In genomic region chr1:26820784-26821269, GRCh38 we compare ENCODE assay signal across 8 cellular contexts. TPM values are rescaled to one million over a fixed set of nuclear protein-coding genes. Genes with fewer than 3 reads are reported as not detected.
DNase-seq lines count a peak whose midpoint lies in the region; ATAC-seq, FAIRE-seq and TF ChIP-seq lines count a peak whose summit lies in the region.

No MANE protein-coding gene starts in this region.

- peak overlapping the region; percentile 70 for H3K4me3 Mint-ChIP-seq in activated CD8-positive, alpha-beta T cell treated with anti-CD3 and anti-CD28 coated beads, Interleukin-2, amount 10 ng/mL, durations not matched to agents 7 days and 5 days

- POLR2A ChIA-PET in activated CD8-positive, alpha-beta T cell treated with anti-CD3 and anti-CD28 coated beads, Interleukin-2, amount 10 ng/mL, durations not matched to agents 7 days and 5 days (lab: Charles Lee), result interaction anchor here (0.7 to 1.6 kb wide), 7 partner anchors 9 to 80 kb away, joined by 3 to 20 read pairs (median 5); partner anchors contain the start of genes GPATCH3 and PIGV

- WGBS in small intestine, 3 donors, result 48 to 56% (median 53%) methylated on average over 4 of the region's 4 CpGs
- whole genome bisulfite sequencing in adrenal gland, 4 donors, result 64 to 79% (median 70%) methylated on average over 4 of the region's 4 CpGs

- H3K36me3 ChIP-seq in small intestine (ENCODE audit: control insufficient read depth in 2 of 2, insufficient read depth in 2 of 2, low read length in 2 of 2) (no peaks in the 10 kb centered on the region), adrenal gland (replicated peaks in 1 of 2) (no peaks in the 10 kb centered on the region)

- peak; percentile 67 for DNase-seq in GDM1 (lab: John Stamatoyannopoulos, UW)
- peak; percentile 64 for DNase-seq in activated CD8-positive, alpha-beta T cell treated with anti-CD3 and anti-CD28 coated beads, Interleukin-2, amount 10 ng/mL, durations not matched to agents 7 days and 5 days
- DNase-seq in small intestine, result peak; percentile 37
- DNase-seq in HPDE6-E6E7 (ENCODE audit: extremely low spot score), result no peak
- DNase-seq in COR-L47 (lab: John Stamatoyannopoulos, UW), result no peak
- no peak for DNase-seq in adrenal gland

- H3K36me3 Mint-ChIP-seq in activated CD8-positive, alpha-beta T cell treated with anti-CD3 and anti-CD28 coated beads, Interleukin-2, amount 10 ng/mL, durations not matched to agents 7 days and 5 days (ENCODE audit: low read depth), result peaks cover 2% of the 10 kb centered on the region

- H3K4me3 ChIP-seq in small intestine (ENCODE audit: low read depth in 1 of 2, low read length in 2 of 2) (no peak overlapping the region), adrenal gland (no peak overlapping the region)

- peaks cover 25% of the 10 kb centered on the region for H3K4me1 Mint-ChIP-seq in activated CD8-positive, alpha-beta T cell treated with anti-CD3 and anti-CD28 coated beads, Interleukin-2, amount 10 ng/mL, durations not matched to agents 7 days and 5 days (ENCODE audit: low read depth)

- CTCF ChIA-PET in activated CD8-positive, alpha-beta T cell treated with anti-CD3 and anti-CD28 coated beads, Interleukin-2, amount 10 ng/mL, durations not matched to agents 7 days and 5 days (lab: Charles Lee), result interaction anchor here (0.6 to 4.3 kb wide), 24 partner anchors 10 to 321 kb away, joined by 3 to 54 read pairs (median 4); no protein-coding TSS in a partner anchor

- H3K9me3 Mint-ChIP-seq in activated CD8-positive, alpha-beta T cell treated with anti-CD3 and anti-CD28 coated beads, Interleukin-2, amount 10 ng/mL, durations not matched to agents 7 days and 5 days (ENCODE audit: insufficient read depth), result no peaks in the 10 kb centered on the region

- H3K27ac ChIP-seq in small intestine (ENCODE audit: low read depth in 1 of 2, low read length in 1 of 2) (peak overlapping the region in 1 of 2 donors; percentile 3), adrenal gland (no peak overlapping the region)

- no peak for TF ChIP-seq POLR2A in adrenal gland (IDR thresholded peaks at IDR 0.05)

- intact Hi-C loops in adrenal gland (cut with DNase I), result no loop called here

- H3K27me3 Mint-ChIP-seq in activated CD8-positive, alpha-beta T cell treated with anti-CD3 and anti-CD28 coated beads, Interleukin-2, amount 10 ng/mL, durations not matched to agents 7 days and 5 days (ENCODE audit: low read depth), result no peaks in the 10 kb centered on the region

- peak; percentile 86 for ATAC-seq in GM19455 (IDR thresholded peaks at IDR 0.05; ENCODE audit: unreplicated experiment)
- peak; percentile 82 for ATAC-seq in HG03520 (IDR thresholded peaks at IDR 0.05; ENCODE audit: unreplicated experiment)
- peak; percentile 93 for ATAC-seq in activated CD8-positive, alpha-beta T cell treated with anti-CD3 and anti-CD28 coated beads, Interleukin-2, amount 10 ng/mL, durations not matched to agents 7 days and 5 days

- peak overlapping the region; percentile 80 for H3K27ac Mint-ChIP-seq in activated CD8-positive, alpha-beta T cell treated with anti-CD3 and anti-CD28 coated beads, Interleukin-2, amount 10 ng/mL, durations not matched to agents 7 days and 5 days

- H3K4me1 ChIP-seq in small intestine (ENCODE audit: control insufficient read depth in 2 of 2, insufficient read depth in 1 of 2, low read depth in 1 of 2, low read length in 1 of 2), result no peaks in the 10 kb centered on the region
- peaks cover under 1 to 2% of the 10 kb centered on the region in 2 donors for H3K4me1 ChIP-seq in adrenal gland (replicated peaks in 1 of 2)

- FAIRE-seq in small intestine (lab: Jason Lieb, UNC), result no peak

- H3K27me3 ChIP-seq in small intestine (ENCODE audit: control insufficient read depth in 2 of 2, insufficient read depth in 2 of 2, low read length in 2 of 2) (no peaks in the 10 kb centered on the region), adrenal gland (no peaks in the 10 kb centered on the region)

- no peak for TF ChIP-seq CTCF in adrenal gland (IDR thresholded peaks at IDR 0.05)

- H3K9me3 ChIP-seq in small intestine (ENCODE audit: control insufficient read depth, low read depth) (no peaks in the 10 kb centered on the region), adrenal gland (replicated peaks in 1 of 3) (no peaks in the 10 kb centered on the region)

RNA-seq across cellular contexts. Expression of gene ZDHHC18, which starts 5.7 kb away (rescaled TPM):
- 10 to 100 TPM; 47.6 to 50.9 TPM for total RNA-seq in activated CD8-positive, alpha-beta T cell treated with anti-CD3 and anti-CD28 coated beads, Interleukin-2, amount 10 ng/mL, durations not matched to agents 7 days and 5 days
- polyA plus RNA-seq in small intestine, result 10 to 100 TPM in 1 of 3 donors, 1 to 10 TPM in 2; 7.2 to 10.5 (median 7.8) TPM
- total RNA-seq in adrenal gland, result 10 to 100 TPM in 4 of 8 donors, 1 to 10 TPM in 4; 4.9 to 16.5 (median 10.0) TPM
- polyA plus RNA-seq in adrenal gland, result 10 to 100 TPM in 2 of 3 donors, 1 to 10 TPM in 1; 5.7 to 13.4 (median 11.7) TPM

RNA-seq across cellular contexts. Expression of gene PIGV, which starts 33.1 kb away (rescaled TPM):
- 10 to 100 TPM; 19.9 to 20.3 TPM for total RNA-seq in activated CD8-positive, alpha-beta T cell treated with anti-CD3 and anti-CD28 coated beads, Interleukin-2, amount 10 ng/mL, durations not matched to agents 7 days and 5 days
- polyA plus RNA-seq in small intestine (10 to 100 TPM in 1 of 3 donors, 1 to 10 TPM in 2; 3.4 to 12.9 (median 4.1) TPM), adrenal gland (10 to 100 TPM in 1 of 3 donors, 1 to 10 TPM in 2; 6.7 to 18.7 (median 8.5) TPM)
- total RNA-seq in adrenal gland, result 10 to 100 TPM; 11.8 to 43.1 (median 34.4) TPM

RNA-seq across cellular contexts. Expression of gene SFN, which starts 42.1 kb away (rescaled TPM):
- total RNA-seq in activated CD8-positive, alpha-beta T cell treated with anti-CD3 and anti-CD28 coated beads, Interleukin-2, amount 10 ng/mL, durations not matched to agents 7 days and 5 days, result 1 to 10 TPM; 1.8 to 1.9 TPM
- polyA plus RNA-seq in small intestine (100 to 1,000 TPM in 2 of 3 donors, 10 to 100 TPM in 1; 67.8 to 137 (median 128) TPM), adrenal gland (1 to 10 TPM in 1 of 3 donors, under 1 TPM in 2; 0.33 to 1.1 (median 0.56) TPM)
- total RNA-seq in adrenal gland, result under 1 TPM in 4 of 8 donors, not detected in 4; 0.23 to 0.43 (median 0.40) TPM

Comparison
In these comparisons a context has a peak if more than half of its experiments do, and no peak if none do; other contexts are left out.
1. DNase-seq: peak in GDM1 (single experiment), activated CD8-positive, alpha-beta T cell treated with anti-CD3 and anti-CD28 coated beads, Interleukin-2, amount 10 ng/mL, durations not matched to agents 7 days and 5 days (single experiment) and small intestine (single experiment); none in HPDE6-E6E7 (single experiment), COR-L47 (single experiment) and adrenal gland (0 of 7).
2. Peak in every context shown above with its lines, with median percentiles within 50 percentile points of each other: ATAC-seq.